In genomic region chr3:159260049-159260662, GRCh38 we compare ENCODE assay signal across 9 cellular contexts.
DNase-seq lines count a peak whose midpoint lies in the region; TF ChIP-seq lines count a peak whose summit lies in the region.
"Had no signal": no experiment of that assay in that cellular context is flagged by ENCODE, and none has a peak within 500 bp of the region (broad histone marks: within the 10 kb centered on the region; RNA-seq: fewer than 3 reads in every experiment).

No MANE protein-coding gene starts in this region.

- H3K27ac ChIP-seq in ovary = no peak overlapping the region

- no peaks in the 10 kb centered on the region for H3K27me3 ChIP-seq in ovary

- no peaks in the 10 kb centered on the region for H3K9me3 ChIP-seq in ovary

- H3K4me1 ChIP-seq in ovary (ENCODE audit: insufficient read depth) = no peaks in the 10 kb centered on the region

- TF ChIP-seq CTCF in foreskin fibroblast (IDR thresholded peaks at IDR 0.05; ENCODE audit: low read depth, low read length) = peak; percentile 54
- TF ChIP-seq CTCF in ovary (IDR thresholded peaks at IDR 0.05) = peak; percentile 31 to 78 (median 54)

- no peak for TF ChIP-seq EP300 in ovary (IDR thresholded peaks at IDR 0.05)

- 19 to 25% (median 24%) methylated on average over 5 of the region's 5 CpGs for WGBS in ovary, 3 donors

- intact Hi-C loops in ovary (cut with DNase I) = loop anchor here in 3 of 4 donors (5.0 to 10.0 kb wide), 3 partner anchors 413 to 545 kb away; no protein-coding TSS in a partner anchor
- intact Hi-C loops in posterior vena cava (cut with DNase I) = loop anchor here in 1 of 2 donors (10.0 kb wide), 1 partner anchor 745 kb away; no protein-coding TSS in a partner anchor

- H3K4me3 ChIP-seq in foreskin fibroblast (ENCODE audit: low read depth in 1 of 2, low read length in 2 of 2) (no peak overlapping the region), ovary (no peak overlapping the region)

- TF ChIP-seq POLR2A in ovary (IDR thresholded peaks at IDR 0.05) = no peak

- no peaks in the 10 kb centered on the region for H3K36me3 ChIP-seq in ovary

- DNase-seq in NCI-H1436 (lab: John Stamatoyannopoulos, UW) (peak; percentile 49), NCI-H1436 treated with DMSO at 0.1 percent for 48 hours (lab: John Stamatoyannopoulos, UW) (no peak), HCEC 1CT (peak; percentile 84), NCI-H2029 treated with DMSO at 0.1 percent for 48 hours (lab: John Stamatoyannopoulos, UW) (peak; percentile 25), foreskin fibroblast (peak; percentile 61 to 88), ovary (peak in 3 of 5 donors; percentile 15 to 50 (median 34)), posterior vena cava (ENCODE audit: low spot score) (no peak)
- peak; percentile 11 to 14 for DNase-seq in activated CD4-positive, alpha-beta T cell treated with anti-CD3 and anti-CD28 coated beads for 4 hours
- DNase-seq: activated naive CD8-positive, alpha-beta T cell treated with anti-CD3 and anti-CD28 coated beads, Interleukin-2, amount 10 ng/mL, durations not matched to agents 7 days and 5 days had no signal

Comparison
In these comparisons a context has a peak if more than half of its experiments do, and no peak if none do; other contexts are left out.
1. DNase-seq: peak in NCI-H1436 (single experiment), HCEC 1CT (single experiment), NCI-H2029 treated with DMSO at 0.1 percent for 48 hours (single experiment), activated CD4-positive, alpha-beta T cell treated with anti-CD3 and anti-CD28 coated beads for 4 hours (2 of 2), foreskin fibroblast (2 of 2) and ovary (3 of 5); none in NCI-H1436 treated with DMSO at 0.1 percent for 48 hours (single experiment) and posterior vena cava (single experiment).